Comparison of ENCODE assay signal across 26 cellular contexts in the genomic region with DNA sequence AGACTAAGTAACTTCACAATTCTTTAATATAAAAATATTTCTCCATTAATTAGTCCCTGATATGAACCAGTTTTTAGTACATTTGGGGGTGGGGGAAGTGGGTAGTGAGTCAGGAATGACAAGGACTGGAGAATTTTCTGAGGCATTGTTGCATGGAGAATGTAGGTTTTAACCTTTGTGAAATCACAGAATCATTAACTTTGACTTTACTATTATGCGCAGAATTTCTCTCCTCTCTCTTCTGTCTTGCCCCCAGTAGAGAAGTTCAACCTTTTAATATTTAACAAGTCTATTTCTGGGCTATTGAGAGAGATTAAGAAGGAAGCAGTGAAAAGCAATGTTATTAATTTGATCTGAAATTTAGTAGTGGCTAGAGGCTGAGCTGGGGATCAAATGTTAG.
"Had no signal": no experiment of that assay in that cellular context is flagged by ENCODE, and none has a peak within 500 bp of the region (broad histone marks: within the 10 kb centered on the region; RNA-seq: fewer than 3 reads in every experiment).

No MANE protein-coding gene starts in this region.

- FAIRE-seq: pancreas had no signal

- H3K9me3 Mint-ChIP-seq: activated naive CD8-positive, alpha-beta T cell treated with anti-CD3 and anti-CD28 coated beads, Interleukin-2, amount 50 U/mL, for 24 hours; stimulated activated naive CD8-positive, alpha-beta T cell treated with anti-CD3 and anti-CD28 coated beads, Interleukin-15, amount 100 ng/mL, for 72 hours; T-helper 1 cell treated with Interleukin-12 subunit alpha and Interleukin-12 subunit beta and Interleukin-4 antibody, amounts not matched to agents 30 μg/mL and 1 μg/mL, for 36 hours; WTC11 had no signal

- H3K36me3 Mint-ChIP-seq: brain; natural killer cell treated with Interleukin-12 subunit alpha and Interleukin-12 subunit beta and Interleukin-15 and Interleukin-18, amount 100 ng/mL, for 72 hours; stimulated activated effector memory CD8-positive, alpha-beta T cell treated with anti-CD3 and anti-CD28 coated beads, Interleukin-12 subunit alpha, Interleukin-12 subunit beta, amount 100 ng/mL, for 72 hours; WTC11 had no signal

- H3K4me1 Mint-ChIP-seq: activated CD4-positive, alpha-beta T cell treated with anti-CD3 and anti-CD28 coated beads for 36 hours; activated naive CD8-positive, alpha-beta T cell treated with anti-CD3 and anti-CD28 coated beads, Interleukin-2, amount 50 U/mL, for 24 hours; stimulated activated effector memory CD8-positive, alpha-beta T cell treated with anti-CD3 and anti-CD28 coated beads, Interleukin-12 subunit alpha, Interleukin-12 subunit beta, amount 100 ng/mL, for 72 hours; stimulated activated naive CD8-positive, alpha-beta T cell treated with anti-CD3 and anti-CD28 coated beads, Interleukin-15, amount 100 ng/mL, for 72 hours; WTC11 had no signal

- H3K4me1 ChIP-seq: heart right ventricle, left ventricle myocardium inferior, right lobe of liver had no signal

- H3K27ac ChIP-seq: esophagus muscularis mucosa, heart right ventricle, left ventricle myocardium inferior, right lobe of liver, skin epidermis, tibial artery had no signal

- H3K27me3 Mint-ChIP-seq: activated CD4-positive, alpha-beta T cell treated with anti-CD3 and anti-CD28 coated beads for 36 hours; activated naive CD8-positive, alpha-beta T cell treated with anti-CD3 and anti-CD28 coated beads, Interleukin-2, amount 50 U/mL, for 24 hours; brain; natural killer cell treated with Interleukin-12 subunit alpha and Interleukin-12 subunit beta and Interleukin-15 and Interleukin-18, amount 100 ng/mL, for 72 hours; stimulated activated naive CD8-positive, alpha-beta T cell treated with anti-CD3 and anti-CD28 coated beads, Interleukin-15, amount 100 ng/mL, for 72 hours had no signal

- H3K4me3 ChIP-seq: esophagus muscularis mucosa, heart right ventricle, left ventricle myocardium inferior, pancreas, right lobe of liver, skin epidermis, tibial artery had no signal

- H3K9me3 ChIP-seq: esophagus muscularis mucosa, heart right ventricle, left ventricle myocardium inferior, pancreas, right lobe of liver, tibial artery had no signal

- DNase-seq: activated CD4-positive, alpha-beta T cell treated with anti-CD3 and anti-CD28 coated beads for 36 hours; activated CD4-positive, alpha-beta T cell treated with anti-CD3 and anti-CD28 coated beads, Interleukin-2, amount 50 U/mL, for 48 hours; activated effector memory CD4-positive, alpha-beta T cell treated with anti-CD3 and anti-CD28 coated beads, Interleukin-2, amount 50 U/mL, for 16 hours; activated naive CD4-positive, alpha-beta T cell treated with anti-CD3 and anti-CD28 coated beads, Interleukin-2, amount 50 U/mL, for 16 hours; activated naive CD8-positive, alpha-beta T cell treated with anti-CD3 and anti-CD28 coated beads, Interleukin-2, amount 50 U/mL, for 24 hours; anterior cingulate cortex; caudate nucleus; dermis blood vessel endothelial cell; effector CD8-positive, alpha-beta T cell; heart right ventricle; islet precursor cell; left ventricle myocardium inferior; midbrain; pancreas; right lobe of liver; stimulated activated CD4-positive, alpha-beta T cell treated with anti-CD3 and anti-CD28 coated beads, Interleukin-2, amount 100 ng/mL, for 24 hours; stimulated activated naive CD8-positive, alpha-beta T cell treated with anti-CD3 and anti-CD28 coated beads, Interleukin-15, amount 100 ng/mL, for 72 hours; T1000; tibial artery had no signal

- H3K4me3 Mint-ChIP-seq: activated CD4-positive, alpha-beta T cell treated with anti-CD3 and anti-CD28 coated beads for 36 hours; activated naive CD8-positive, alpha-beta T cell treated with anti-CD3 and anti-CD28 coated beads, Interleukin-2, amount 50 U/mL, for 24 hours; brain; natural killer cell treated with Interleukin-12 subunit alpha and Interleukin-12 subunit beta and Interleukin-15 and Interleukin-18, amount 100 ng/mL, for 72 hours; stimulated activated effector memory CD8-positive, alpha-beta T cell treated with anti-CD3 and anti-CD28 coated beads, Interleukin-12 subunit alpha, Interleukin-12 subunit beta, amount 100 ng/mL, for 72 hours; stimulated activated naive CD8-positive, alpha-beta T cell treated with anti-CD3 and anti-CD28 coated beads, Interleukin-15, amount 100 ng/mL, for 72 hours; T-helper 1 cell treated with Interleukin-12 subunit alpha and Interleukin-12 subunit beta and Interleukin-4 antibody, amounts not matched to agents 30 μg/mL and 1 μg/mL, for 36 hours; WTC11 had no signal

- ATAC-seq: activated CD4-positive, alpha-beta T cell treated with anti-CD3 and anti-CD28 coated beads for 36 hours; activated naive CD8-positive, alpha-beta T cell treated with anti-CD3 and anti-CD28 coated beads, Interleukin-2, amount 50 U/mL, for 24 hours; heart right ventricle; natural killer cell treated with Interleukin-12 subunit alpha and Interleukin-12 subunit beta and Interleukin-15 and Interleukin-18, amount 100 ng/mL, for 72 hours; stimulated activated effector memory CD8-positive, alpha-beta T cell treated with anti-CD3 and anti-CD28 coated beads, Interleukin-12 subunit alpha, Interleukin-12 subunit beta, amount 100 ng/mL, for 72 hours; stimulated activated naive CD8-positive, alpha-beta T cell treated with anti-CD3 and anti-CD28 coated beads, Interleukin-15, amount 100 ng/mL, for 72 hours; WTC11 had no signal

- H3K27ac Mint-ChIP-seq: activated CD4-positive, alpha-beta T cell treated with anti-CD3 and anti-CD28 coated beads for 36 hours; activated naive CD8-positive, alpha-beta T cell treated with anti-CD3 and anti-CD28 coated beads, Interleukin-2, amount 50 U/mL, for 24 hours; brain; natural killer cell treated with Interleukin-12 subunit alpha and Interleukin-12 subunit beta and Interleukin-15 and Interleukin-18, amount 100 ng/mL, for 72 hours; stimulated activated effector memory CD8-positive, alpha-beta T cell treated with anti-CD3 and anti-CD28 coated beads, Interleukin-12 subunit alpha, Interleukin-12 subunit beta, amount 100 ng/mL, for 72 hours; stimulated activated naive CD8-positive, alpha-beta T cell treated with anti-CD3 and anti-CD28 coated beads, Interleukin-15, amount 100 ng/mL, for 72 hours; T-helper 1 cell treated with Interleukin-12 subunit alpha and Interleukin-12 subunit beta and Interleukin-4 antibody, amounts not matched to agents 30 μg/mL and 1 μg/mL, for 36 hours; WTC11 had no signal
